ENCODE assay signal across 20 cellular contexts in the genomic region with DNA sequence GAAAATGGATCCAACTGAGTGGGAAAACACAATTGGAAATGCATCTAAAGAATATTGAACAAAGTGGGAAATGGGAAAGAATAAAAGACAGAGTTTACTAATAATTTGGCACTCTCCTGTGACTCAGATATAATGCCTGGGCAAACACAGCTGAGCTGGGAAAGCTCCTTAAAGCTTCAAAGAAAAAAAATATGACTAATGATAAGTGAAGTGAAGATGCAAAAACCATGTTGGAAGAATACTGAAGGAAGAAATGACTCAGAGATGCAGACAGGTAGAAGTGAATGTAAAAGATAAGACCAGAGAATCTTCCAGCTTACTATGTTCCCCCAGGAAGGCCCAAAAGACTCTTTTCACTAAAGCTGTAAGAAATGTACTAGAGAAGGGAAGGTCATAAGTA.
"Had no signal": no experiment of that assay in that cellular context is flagged by ENCODE, and none has a peak within 500 bp of the region (broad histone marks: within the 10 kb centered on the region; RNA-seq: fewer than 3 reads in every experiment).

No MANE protein-coding gene starts in this region.

- H3K27ac ChIP-seq: brain microvascular endothelial cell, coronary artery, lower lobe of right lung, neutrophil, sigmoid colon, upper lobe of right lung had no signal

- H3K27ac Mint-ChIP-seq: activated B cell treated with CpG ODN at 0.5 μM for 24 hours; activated CD8-positive, alpha-beta T cell treated with anti-CD3 and anti-CD28 coated beads for 36 hours; activated naive CD8-positive, alpha-beta T cell treated with anti-CD3 and anti-CD28 coated beads for 36 hours; activated T-helper 17 cell treated with anti-CD3 and anti-CD28 coated beads, Interleukin-2, amount 50 U/mL, for 72 hours; immature natural killer cell; natural killer cell; stimulated activated naive B cell treated with anti-CD40 and anti-IgM and Interleukin-4, amounts not matched to agents 10 μg/mL and 1 μg/mL and 100 μg/mL, for 72 hours; T-helper 2 cell treated with Interferon-gamma antibody and Interleukin-4, amounts not matched to agents 5 μg/mL and 100 μg/mL, for 36 hours had no signal

- H3K4me3 Mint-ChIP-seq: activated B cell treated with CpG ODN at 0.5 μM for 24 hours; activated CD8-positive, alpha-beta T cell treated with anti-CD3 and anti-CD28 coated beads for 36 hours; activated naive CD8-positive, alpha-beta T cell treated with anti-CD3 and anti-CD28 coated beads for 36 hours; activated T-helper 17 cell treated with anti-CD3 and anti-CD28 coated beads, Interleukin-2, amount 50 U/mL, for 72 hours; immature natural killer cell; natural killer cell; stimulated activated naive B cell treated with anti-CD40 and anti-IgM and Interleukin-4, amounts not matched to agents 10 μg/mL and 1 μg/mL and 100 μg/mL, for 72 hours; T-helper 2 cell treated with Interferon-gamma antibody and Interleukin-4, amounts not matched to agents 5 μg/mL and 100 μg/mL, for 36 hours had no signal

- H3K4me1 Mint-ChIP-seq: activated B cell treated with CpG ODN at 0.5 μM for 24 hours; activated naive CD8-positive, alpha-beta T cell treated with anti-CD3 and anti-CD28 coated beads for 36 hours; activated T-helper 17 cell treated with anti-CD3 and anti-CD28 coated beads, Interleukin-2, amount 50 U/mL, for 72 hours; immature natural killer cell; natural killer cell; stimulated activated naive B cell treated with anti-CD40 and anti-IgM and Interleukin-4, amounts not matched to agents 10 μg/mL and 1 μg/mL and 100 μg/mL, for 72 hours had no signal

- H3K9me3 Mint-ChIP-seq: activated B cell treated with CpG ODN at 0.5 μM for 24 hours; stimulated activated naive B cell treated with anti-CD40 and anti-IgM and Interleukin-4, amounts not matched to agents 10 μg/mL and 1 μg/mL and 100 μg/mL, for 72 hours had no signal

- H3K4me1 ChIP-seq: lower lobe of right lung, sigmoid colon, upper lobe of right lung had no signal

- DNase-seq: activated B cell treated with CpG ODN at 0.5 μM for 24 hours; activated CD4-positive, alpha-beta T cell treated with anti-CD3 and anti-CD28 coated beads for 48 hours; activated CD8-positive, alpha-beta T cell treated with anti-CD3 and anti-CD28 coated beads for 36 hours; activated naive CD4-positive, alpha-beta T cell; activated naive CD8-positive, alpha-beta T cell treated with anti-CD3 and anti-CD28 coated beads for 36 hours; activated T-cell treated with anti-CD3 and anti-CD28 coated beads, Interleukin-2, amount 50 U/mL, for 1 hour; amygdala; brain microvascular endothelial cell; erythroblast; immature natural killer cell; left cardiac atrium; lower lobe of right lung; natural killer cell; sigmoid colon; stimulated activated naive B cell treated with anti-CD40 and anti-IgM and Interleukin-4, amounts not matched to agents 10 μg/mL and 1 μg/mL and 100 μg/mL, for 72 hours; upper lobe of right lung had no signal

- H3K27me3 Mint-ChIP-seq: activated B cell treated with CpG ODN at 0.5 μM for 24 hours; activated CD8-positive, alpha-beta T cell treated with anti-CD3 and anti-CD28 coated beads for 36 hours; activated naive CD8-positive, alpha-beta T cell treated with anti-CD3 and anti-CD28 coated beads for 36 hours; activated T-helper 17 cell treated with anti-CD3 and anti-CD28 coated beads, Interleukin-2, amount 50 U/mL, for 72 hours; stimulated activated naive B cell treated with anti-CD40 and anti-IgM and Interleukin-4, amounts not matched to agents 10 μg/mL and 1 μg/mL and 100 μg/mL, for 72 hours had no signal

- H3K27me3 ChIP-seq: brain microvascular endothelial cell, neutrophil, sigmoid colon, upper lobe of right lung had no signal

- H3K9me3 ChIP-seq: lower lobe of right lung, neutrophil, sigmoid colon, upper lobe of right lung had no signal

- H3K36me3 Mint-ChIP-seq: activated naive CD8-positive, alpha-beta T cell treated with anti-CD3 and anti-CD28 coated beads for 36 hours; immature natural killer cell; natural killer cell; stimulated activated naive B cell treated with anti-CD40 and anti-IgM and Interleukin-4, amounts not matched to agents 10 μg/mL and 1 μg/mL and 100 μg/mL, for 72 hours had no signal

- H3K36me3 ChIP-seq: brain microvascular endothelial cell, lower lobe of right lung, neutrophil, sigmoid colon, upper lobe of right lung had no signal

- ATAC-seq: activated CD8-positive, alpha-beta T cell treated with anti-CD3 and anti-CD28 coated beads for 36 hours; activated T-helper 17 cell treated with anti-CD3 and anti-CD28 coated beads, Interleukin-2, amount 50 U/mL, for 72 hours; left cardiac atrium; lower lobe of right lung; natural killer cell; stimulated activated naive B cell treated with anti-CD40 and anti-IgM and Interleukin-4, amounts not matched to agents 10 μg/mL and 1 μg/mL and 100 μg/mL, for 72 hours; upper lobe of right lung had no signal

- H3K4me3 ChIP-seq: coronary artery, lower lobe of right lung, sigmoid colon, upper lobe of right lung had no signal
